25 cellular contexts compared by ENCODE assay signal in the genomic region with DNA sequence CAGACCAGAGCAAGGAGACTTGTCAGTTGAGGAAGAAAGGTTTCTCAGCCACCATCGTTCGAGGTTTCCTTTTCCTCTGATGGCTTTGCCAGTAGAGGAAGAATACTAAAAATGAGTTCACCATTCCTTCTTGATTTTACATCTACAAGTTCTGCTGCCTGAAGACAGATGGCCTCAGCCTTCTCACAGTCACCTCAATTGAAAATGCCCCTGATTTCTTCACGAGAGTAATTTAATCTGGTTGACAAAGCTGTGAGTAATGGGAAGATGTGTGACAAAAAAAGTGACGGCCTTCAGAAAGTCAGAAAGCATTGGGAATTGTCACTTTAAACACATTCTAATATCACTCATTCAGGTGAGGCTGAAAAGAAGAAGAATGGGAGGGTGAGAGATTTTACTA.
"Had no signal": no experiment of that assay in that cellular context is flagged by ENCODE, and none has a peak within 500 bp of the region (broad histone marks: within the 10 kb centered on the region; RNA-seq: fewer than 3 reads in every experiment).

No MANE protein-coding gene starts in this region.

- H3K4me1 ChIP-seq: colonic mucosa, prostate gland had no signal

- H3K79me2 ChIP-seq: hepatocyte had no signal

- H3K36me3 Mint-ChIP-seq: memory B cell; natural killer cell treated with Interleukin-12 subunit alpha and Interleukin-12 subunit beta and Interleukin-15 and Interleukin-18, amount 100 ng/mL, for 72 hours had no signal

- H3K36me3 ChIP-seq: colonic mucosa, prostate gland, spleen, thoracic aorta had no signal

- H3K4me3 ChIP-seq: colonic mucosa, gastroesophageal sphincter, heart left ventricle, hepatocyte, lung, prostate gland, skin epidermis, spleen, thoracic aorta, tibial nerve, upper lobe of left lung had no signal

- DNase-seq: colonic mucosa; effector CD8-positive, alpha-beta T cell; endodermal cell; foreskin fibroblast; heart left ventricle; kidney; nucleus accumbens; right cardiac atrium; spleen; stimulated activated CD4-positive, alpha-beta T cell treated with anti-CD3 and anti-CD28 coated beads, Interleukin-4, amount 100 ng/mL, for 4 hours; upper lobe of left lung had no signal

- H3K9me3 ChIP-seq: colonic mucosa, gastroesophageal sphincter, heart left ventricle, prostate gland, spleen, thoracic aorta, tibial nerve, upper lobe of left lung had no signal

- H3K4me2 ChIP-seq: hepatocyte had no signal

- H3K9me3 Mint-ChIP-seq: dendritic cell treated with granulocyte-macrophage colony-stimulating factor and Interleukin-4, amounts not matched to agents 40 ng/mL and 50 ng/mL, for 4 days; endodermal cell; memory B cell; natural killer cell treated with Interleukin-12 subunit alpha and Interleukin-12 subunit beta and Interleukin-15 and Interleukin-18, amount 100 ng/mL, for 72 hours; stimulated activated memory B cell treated with anti-CD40 and anti-IgM and Interleukin-4, amounts not matched to agents 10 μg/mL and 1 μg/mL and 100 μg/mL, for 72 hours; stimulated activated naive CD8-positive, alpha-beta T cell treated with anti-CD3 and anti-CD28 coated beads, Interleukin-15, Interleukin-2, amounts not matched to agents 100 ng/mL and 50 ng/mL, for 24 hours had no signal

- ATAC-seq: esophagus mucosa; gastroesophageal sphincter; heart left ventricle; left lobe of liver; natural killer cell treated with Interleukin-12 subunit alpha and Interleukin-12 subunit beta and Interleukin-15 and Interleukin-18, amount 100 ng/mL, for 72 hours; right cardiac atrium; stimulated activated memory B cell treated with anti-CD40 and anti-IgM and Interleukin-4, amounts not matched to agents 10 μg/mL and 1 μg/mL and 100 μg/mL, for 72 hours had no signal

- H2AFZ ChIP-seq: hepatocyte had no signal

- H3K4me1 Mint-ChIP-seq: endodermal cell had no signal

- H3K27ac Mint-ChIP-seq: dendritic cell treated with granulocyte-macrophage colony-stimulating factor and Interleukin-4, amounts not matched to agents 40 ng/mL and 50 ng/mL, for 4 days; endodermal cell; memory B cell; natural killer cell treated with Interleukin-12 subunit alpha and Interleukin-12 subunit beta and Interleukin-15 and Interleukin-18, amount 100 ng/mL, for 72 hours; stimulated activated memory B cell treated with anti-CD40 and anti-IgM and Interleukin-4, amounts not matched to agents 10 μg/mL and 1 μg/mL and 100 μg/mL, for 72 hours; stimulated activated naive CD8-positive, alpha-beta T cell treated with anti-CD3 and anti-CD28 coated beads, Interleukin-15, Interleukin-2, amounts not matched to agents 100 ng/mL and 50 ng/mL, for 24 hours had no signal

- H3K4me3 Mint-ChIP-seq: dendritic cell treated with granulocyte-macrophage colony-stimulating factor and Interleukin-4, amounts not matched to agents 40 ng/mL and 50 ng/mL, for 4 days; endodermal cell; memory B cell; natural killer cell treated with Interleukin-12 subunit alpha and Interleukin-12 subunit beta and Interleukin-15 and Interleukin-18, amount 100 ng/mL, for 72 hours; stimulated activated memory B cell treated with anti-CD40 and anti-IgM and Interleukin-4, amounts not matched to agents 10 μg/mL and 1 μg/mL and 100 μg/mL, for 72 hours; stimulated activated naive CD8-positive, alpha-beta T cell treated with anti-CD3 and anti-CD28 coated beads, Interleukin-15, Interleukin-2, amounts not matched to agents 100 ng/mL and 50 ng/mL, for 24 hours had no signal
